In the genomic region with DNA sequence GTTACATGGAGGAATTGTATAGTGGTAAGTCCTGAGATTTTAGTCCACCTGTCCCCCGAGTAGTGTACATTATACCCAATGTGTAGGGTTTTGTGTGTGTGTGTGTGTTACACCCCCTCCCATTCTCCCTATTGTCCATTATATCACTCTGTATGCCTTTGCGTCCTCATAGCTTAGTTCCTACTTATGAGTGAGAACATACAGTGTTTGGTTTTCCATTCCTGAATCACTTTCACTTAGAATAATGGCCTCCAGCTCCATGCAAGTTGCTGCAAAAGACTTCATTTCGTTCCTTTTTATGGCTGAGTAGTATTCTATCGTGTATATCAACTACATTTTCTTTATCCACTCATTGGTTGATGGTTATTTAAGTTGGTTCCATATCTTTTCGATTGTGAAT, we compare ENCODE assay signal across 1 cellular context.
TF ChIP-seq lines count a peak whose summit lies in the region.

No MANE protein-coding gene starts in this region.

TF ChIP-seq in GM23338, 12 proteins besides CTCF, POLR2A, EP300 and RAD21 (continued from another document):
- TF ChIP-seq, protein P1, sequence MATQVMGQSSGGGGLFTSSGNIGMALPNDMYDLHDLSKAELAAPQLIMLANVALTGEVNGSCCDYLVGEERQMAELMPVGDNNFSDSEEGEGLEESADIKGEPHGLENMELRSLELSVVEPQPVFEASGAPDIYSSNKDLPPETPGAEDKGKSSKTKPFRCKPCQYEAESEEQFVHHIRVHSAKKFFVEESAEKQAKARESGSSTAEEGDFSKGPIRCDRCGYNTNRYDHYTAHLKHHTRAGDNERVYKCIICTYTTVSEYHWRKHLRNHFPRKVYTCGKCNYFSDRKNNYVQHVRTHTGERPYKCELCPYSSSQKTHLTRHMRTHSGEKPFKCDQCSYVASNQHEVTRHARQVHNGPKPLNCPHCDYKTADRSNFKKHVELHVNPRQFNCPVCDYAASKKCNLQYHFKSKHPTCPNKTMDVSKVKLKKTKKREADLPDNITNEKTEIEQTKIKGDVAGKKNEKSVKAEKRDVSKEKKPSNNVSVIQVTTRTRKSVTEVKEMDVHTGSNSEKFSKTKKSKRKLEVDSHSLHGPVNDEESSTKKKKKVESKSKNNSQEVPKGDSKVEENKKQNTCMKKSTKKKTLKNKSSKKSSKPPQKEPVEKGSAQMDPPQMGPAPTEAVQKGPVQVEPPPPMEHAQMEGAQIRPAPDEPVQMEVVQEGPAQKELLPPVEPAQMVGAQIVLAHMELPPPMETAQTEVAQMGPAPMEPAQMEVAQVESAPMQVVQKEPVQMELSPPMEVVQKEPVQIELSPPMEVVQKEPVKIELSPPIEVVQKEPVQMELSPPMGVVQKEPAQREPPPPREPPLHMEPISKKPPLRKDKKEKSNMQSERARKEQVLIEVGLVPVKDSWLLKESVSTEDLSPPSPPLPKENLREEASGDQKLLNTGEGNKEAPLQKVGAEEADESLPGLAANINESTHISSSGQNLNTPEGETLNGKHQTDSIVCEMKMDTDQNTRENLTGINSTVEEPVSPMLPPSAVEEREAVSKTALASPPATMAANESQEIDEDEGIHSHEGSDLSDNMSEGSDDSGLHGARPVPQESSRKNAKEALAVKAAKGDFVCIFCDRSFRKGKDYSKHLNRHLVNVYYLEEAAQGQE (IDR thresholded peaks at IDR 0.05; ENCODE audit: unreplicated experiment), result no peak
- TF ChIP-seq POLR2AphosphoS5 (IDR thresholded peaks at IDR 0.05; ENCODE audit: low read depth) (no peak), NANOG (IDR thresholded peaks at IDR 0.05; ENCODE audit: borderline replicate concordance) (no peak), JUNB (IDR thresholded peaks at IDR 0.05; ENCODE audit: unreplicated experiment) (no peak), EZH2phosphoT487 (IDR thresholded peaks at IDR 0.05; ENCODE audit: unreplicated experiment) (no peak), CREB1 (CRISPR knock-in tag; IDR thresholded peaks at IDR 0.05; ENCODE audit: low read depth) (no peak), ZNF331 (CRISPR knock-in tag; IDR thresholded peaks at IDR 0.05; ENCODE audit: low read depth) (no peak)
TF ChIP-seq in GM23338: peak in this region for 0.
